Comparison of ENCODE assay signal across 22 cellular contexts in the genomic region with DNA sequence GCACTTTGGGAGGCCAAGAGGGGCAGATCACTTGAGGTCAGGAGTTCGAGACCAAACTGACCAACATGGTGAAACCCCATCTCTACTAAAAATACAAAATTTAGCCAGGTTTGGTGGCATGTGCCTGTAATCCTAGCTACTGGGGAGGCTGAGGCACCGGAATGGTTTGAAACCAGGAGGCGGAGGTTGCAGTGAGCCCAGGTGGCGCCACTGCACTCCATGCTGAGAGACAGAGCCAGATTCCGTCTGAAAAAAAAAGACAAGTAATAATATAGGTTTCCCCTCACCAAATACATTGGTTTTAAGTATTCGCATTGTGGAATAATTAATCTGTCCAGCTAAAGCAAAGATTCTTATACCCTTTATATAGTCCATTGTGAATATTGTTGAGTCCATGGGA.
"Had no signal": no experiment of that assay in that cellular context is flagged by ENCODE, and none has a peak within 500 bp of the region (broad histone marks: within the 10 kb centered on the region; RNA-seq: fewer than 3 reads in every experiment).

No MANE protein-coding gene starts in this region.

- H3K4me3 ChIP-seq: body of pancreas, esophagus squamous epithelium, lower lobe of right lung, spleen, testis, upper lobe of left lung had no signal

- H3K27ac ChIP-seq: body of pancreas, esophagus squamous epithelium, lower lobe of right lung, spleen, testis, upper lobe of left lung, VCaP had no signal

- H3K9me3 ChIP-seq: body of pancreas, esophagus squamous epithelium, lower lobe of right lung, testis, upper lobe of left lung had no signal

- H3K4me1 ChIP-seq: body of pancreas, esophagus squamous epithelium, lower lobe of right lung, spleen, testis, upper lobe of left lung had no signal

- H3K36me3 Mint-ChIP-seq: activated CD4-positive, alpha-beta memory T cell treated with anti-CD3 and anti-CD28 coated beads for 36 hours; activated naive CD8-positive, alpha-beta T cell treated with anti-CD3 and anti-CD28 coated beads for 36 hours; stimulated activated memory B cell treated with anti-CD40 and anti-IgM and Interleukin-4, amounts not matched to agents 10 μg/mL and 1 μg/mL and 100 μg/mL, for 72 hours had no signal

- ATAC-seq: body of pancreas; lower lobe of right lung; natural killer cell treated with Interleukin-12 subunit alpha and Interleukin-12 subunit beta and Interleukin-15 and Interleukin-18, amount 100 ng/mL, for 72 hours; stimulated activated memory B cell treated with anti-CD40 and anti-IgM and Interleukin-4, amounts not matched to agents 10 μg/mL and 1 μg/mL and 100 μg/mL, for 72 hours had no signal

- H3K4me1 Mint-ChIP-seq: activated naive CD8-positive, alpha-beta T cell treated with anti-CD3 and anti-CD28 coated beads for 36 hours; stimulated activated memory B cell treated with anti-CD40 and anti-IgM and Interleukin-4, amounts not matched to agents 10 μg/mL and 1 μg/mL and 100 μg/mL, for 72 hours had no signal

- H3K27me3 Mint-ChIP-seq: activated CD4-positive, alpha-beta memory T cell treated with anti-CD3 and anti-CD28 coated beads for 36 hours; activated naive CD8-positive, alpha-beta T cell treated with anti-CD3 and anti-CD28 coated beads for 36 hours; natural killer cell treated with Interleukin-12 subunit alpha and Interleukin-12 subunit beta and Interleukin-15 and Interleukin-18, amount 100 ng/mL, for 72 hours; stimulated activated memory B cell treated with anti-CD40 and anti-IgM and Interleukin-4, amounts not matched to agents 10 μg/mL and 1 μg/mL and 100 μg/mL, for 72 hours had no signal

- H3K4me3 Mint-ChIP-seq: activated CD4-positive, alpha-beta memory T cell treated with anti-CD3 and anti-CD28 coated beads for 36 hours; activated naive CD8-positive, alpha-beta T cell treated with anti-CD3 and anti-CD28 coated beads for 36 hours; activated T-helper 1 cell treated with anti-CD3 and anti-CD28 coated beads, Interleukin-12 subunit alpha, Interleukin-12 subunit beta, Interleukin-2, Interleukin-4 antibody, amounts not matched to agents 30 ng/mL and 10 ng/mL and 1 ng/mL, durations not matched to agents 14 hours and 24 hours and 36 hours; natural killer cell treated with Interleukin-12 subunit alpha and Interleukin-12 subunit beta and Interleukin-15 and Interleukin-18, amount 100 ng/mL, for 72 hours; stimulated activated memory B cell treated with anti-CD40 and anti-IgM and Interleukin-4, amounts not matched to agents 10 μg/mL and 1 μg/mL and 100 μg/mL, for 72 hours had no signal

- DNase-seq: activated CD4-positive, alpha-beta memory T cell treated with anti-CD3 and anti-CD28 coated beads for 36 hours; activated CD4-positive, alpha-beta T cell treated with anti-CD3 and anti-CD28 coated beads for 1 hour; activated naive CD8-positive, alpha-beta T cell treated with anti-CD3 and anti-CD28 coated beads for 36 hours; activated T-cell treated with anti-CD3 and anti-CD28 coated beads for 4 hours; amygdala; body of pancreas; dermis blood vessel endothelial cell; effector memory CD4-positive, alpha-beta T cell; esophagus squamous epithelium; islet precursor cell; lower lobe of right lung; posterior cingulate gyrus; retina; spleen; stimulated activated CD4-positive, alpha-beta T cell treated with anti-CD3 and anti-CD28 coated beads, Interleukin-4, amount 100 ng/mL, for 4 hours; T-helper 2 cell; testis had no signal

- H3K27me3 ChIP-seq: body of pancreas, esophagus squamous epithelium, spleen, testis, upper lobe of left lung had no signal

- H3K36me3 ChIP-seq: esophagus squamous epithelium, lower lobe of right lung, spleen, upper lobe of left lung had no signal

- H3K27ac Mint-ChIP-seq: activated CD4-positive, alpha-beta memory T cell treated with anti-CD3 and anti-CD28 coated beads for 36 hours; activated naive CD8-positive, alpha-beta T cell treated with anti-CD3 and anti-CD28 coated beads for 36 hours; activated T-helper 1 cell treated with anti-CD3 and anti-CD28 coated beads, Interleukin-12 subunit alpha, Interleukin-12 subunit beta, Interleukin-2, Interleukin-4 antibody, amounts not matched to agents 30 ng/mL and 10 ng/mL and 1 ng/mL, durations not matched to agents 14 hours and 24 hours and 36 hours; natural killer cell treated with Interleukin-12 subunit alpha and Interleukin-12 subunit beta and Interleukin-15 and Interleukin-18, amount 100 ng/mL, for 72 hours; stimulated activated memory B cell treated with anti-CD40 and anti-IgM and Interleukin-4, amounts not matched to agents 10 μg/mL and 1 μg/mL and 100 μg/mL, for 72 hours had no signal
